Comparison of ENCODE assay signal across 1 cellular context in the genomic region with DNA sequence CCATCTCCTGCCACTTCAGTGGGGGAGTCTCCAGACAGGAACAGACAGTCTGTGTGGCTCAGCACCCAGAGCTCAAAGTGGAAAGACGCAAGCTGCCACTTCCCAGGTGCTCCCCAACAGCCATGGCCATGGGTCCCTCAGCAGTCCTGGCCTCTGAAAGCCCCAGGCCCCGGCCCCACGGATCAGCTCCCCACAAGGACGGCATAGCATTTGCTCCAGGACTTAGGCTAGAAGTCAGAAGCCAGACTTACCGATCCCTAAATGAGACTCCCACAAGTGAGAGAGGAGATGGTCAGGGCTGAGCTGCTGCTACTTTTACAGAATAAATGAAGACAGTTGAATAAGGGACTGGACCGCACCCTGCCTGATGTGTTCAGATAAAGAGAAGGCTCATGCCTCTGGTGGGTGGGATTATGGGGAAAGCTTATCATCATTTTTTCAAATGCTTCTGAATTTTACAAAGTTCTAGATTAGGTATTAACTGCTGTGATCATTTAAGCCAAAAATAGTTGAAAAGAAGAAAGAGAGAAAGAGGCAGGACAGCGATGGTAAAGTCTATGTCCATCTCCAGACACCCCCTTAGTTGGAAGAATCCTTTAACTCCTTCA.
TF ChIP-seq lines count a peak whose summit lies in the region.

No MANE protein-coding gene starts in this region.

TF ChIP-seq in K562, 482 proteins besides CTCF, POLR2A, EP300 and RAD21 (continued from another document and continues in another):
- TF ChIP-seq E2F5 (CRISPR knock-in tag; IDR thresholded peaks at IDR 0.05) (no peak), MCM3 (IDR thresholded peaks at IDR 0.05) (no peak), CHD4 (IDR thresholded peaks at IDR 0.05; ENCODE audit: insufficient read depth, insufficient replicate concordance, low read depth, low read length, poor library complexity, severe bottlenecking) (no peak), RFX5 (IDR thresholded peaks at IDR 0.05; ENCODE audit: low read depth, low read length) (no peak), ZBTB9 (CRISPR knock-in tag; IDR thresholded peaks at IDR 0.05) (no peak), MED1 (CRISPR knock-in tag; IDR thresholded peaks at IDR 0.05; ENCODE audit: borderline replicate concordance) (no peak), ZNF766 (CRISPR knock-in tag; conservative IDR thresholded peaks at IDR 0.05) (no peak; the same call in 1 of the 2 replicates), HDAC3 (IDR thresholded peaks at IDR 0.05; ENCODE audit: borderline replicate concordance, partially characterized antibody) (no peak), SMARCA4 (IDR thresholded peaks at IDR 0.05) (peak; percentile 87), FOXK2 (conservative IDR thresholded peaks at IDR 0.05 in 1 of 2, IDR thresholded peaks at IDR 0.05 in 1 of 2; ENCODE audit: low read depth in 2 of 2) (peak in 1 of 2 experiments; percentile 92; a peak in 2 of 4 replicates), CTBP1 (IDR thresholded peaks at IDR 0.05; ENCODE audit: borderline replicate concordance) (peak; percentile 48; the same call in 1 of the 2 replicates), ZBTB8A (IDR thresholded peaks at IDR 0.05; ENCODE audit: partially characterized antibody) (no peak), MAX (CRISPR knock-in tag; IDR thresholded peaks at IDR 0.05) (no peak), ZKSCAN3 (CRISPR knock-in tag; IDR thresholded peaks at IDR 0.05) (no peak), ZC3H8 (IDR thresholded peaks at IDR 0.05) (no peak), MTA2 (IDR thresholded peaks at IDR 0.05; ENCODE audit: low read depth) (peak; percentile 58; the same call in 1 of the 2 replicates), POLR3A (IDR thresholded peaks at IDR 0.05; ENCODE audit: borderline replicate concordance, extremely low read depth, insufficient read depth, insufficient read length) (no peak), RHOXF2B (CRISPR knock-in tag; conservative IDR thresholded peaks at IDR 0.05) (no peak), ZC3H11A (IDR thresholded peaks at IDR 0.05; ENCODE audit: low read depth, low read length) (no peak), SMARCB1 (IDR thresholded peaks at IDR 0.05; ENCODE audit: insufficient read length, low read depth) (no peak), SOX6 (IDR thresholded peaks at IDR 0.05) (peak; percentile 64), ATF3 (IDR thresholded peaks at IDR 0.05) (no peak), ATF3 (CRISPR knock-in tag; conservative IDR thresholded peaks at IDR 0.05) (no peak), PHF20 (IDR thresholded peaks at IDR 0.05; ENCODE audit: partially characterized antibody) (no peak), RBM34 (IDR thresholded peaks at IDR 0.05; ENCODE audit: borderline replicate concordance, insufficient read depth, low read length) (no peak), MEF2A (IDR thresholded peaks at IDR 0.05; ENCODE audit: control insufficient read depth, low read depth, low read length) (no peak; the same call in 1 of the 2 replicates), SRSF9 (IDR thresholded peaks at IDR 0.05; ENCODE audit: borderline replicate concordance, low read depth, low read length) (no peak), CC2D1A (IDR thresholded peaks at IDR 0.05) (no peak; the same call in 1 of the 2 replicates), PATZ1 (CRISPR knock-in tag; IDR thresholded peaks at IDR 0.05; ENCODE audit: borderline replicate concordance) (no peak), ATF1 (CRISPR knock-in tag; IDR thresholded peaks at IDR 0.05) (no peak), ATF1 (tag; IDR thresholded peaks at IDR 0.05) (no peak), PTBP1 (IDR thresholded peaks at IDR 0.05; ENCODE audit: low read depth, low read length) (no peak), SIN3A (IDR thresholded peaks at IDR 0.05; ENCODE audit: borderline replicate concordance in 2 of 2, control insufficient read depth in 1 of 2, low read depth in 2 of 2, low read length in 2 of 2) (no peak), TRIM24 (IDR thresholded peaks at IDR 0.05) (peak in 1 of 2 experiments; percentile 63; a peak in 1 of 4 replicates), CREB3L1 (IDR thresholded peaks at IDR 0.05; ENCODE audit: borderline replicate concordance, low read depth) (no peak), BCL6 (CRISPR knock-in tag; IDR thresholded peaks at IDR 0.05) (no peak)
- TF ChIP-seq, protein P1, sequence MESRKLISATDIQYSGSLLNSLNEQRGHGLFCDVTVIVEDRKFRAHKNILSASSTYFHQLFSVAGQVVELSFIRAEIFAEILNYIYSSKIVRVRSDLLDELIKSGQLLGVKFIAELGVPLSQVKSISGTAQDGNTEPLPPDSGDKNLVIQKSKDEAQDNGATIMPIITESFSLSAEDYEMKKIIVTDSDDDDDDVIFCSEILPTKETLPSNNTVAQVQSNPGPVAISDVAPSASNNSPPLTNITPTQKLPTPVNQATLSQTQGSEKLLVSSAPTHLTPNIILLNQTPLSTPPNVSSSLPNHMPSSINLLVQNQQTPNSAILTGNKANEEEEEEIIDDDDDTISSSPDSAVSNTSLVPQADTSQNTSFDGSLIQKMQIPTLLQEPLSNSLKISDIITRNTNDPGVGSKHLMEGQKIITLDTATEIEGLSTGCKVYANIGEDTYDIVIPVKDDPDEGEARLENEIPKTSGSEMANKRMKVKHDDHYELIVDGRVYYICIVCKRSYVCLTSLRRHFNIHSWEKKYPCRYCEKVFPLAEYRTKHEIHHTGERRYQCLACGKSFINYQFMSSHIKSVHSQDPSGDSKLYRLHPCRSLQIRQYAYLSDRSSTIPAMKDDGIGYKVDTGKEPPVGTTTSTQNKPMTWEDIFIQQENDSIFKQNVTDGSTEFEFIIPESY (CRISPR knock-in tag; IDR thresholded peaks at IDR 0.05), result no peak
- TF ChIP-seq, protein P2, sequence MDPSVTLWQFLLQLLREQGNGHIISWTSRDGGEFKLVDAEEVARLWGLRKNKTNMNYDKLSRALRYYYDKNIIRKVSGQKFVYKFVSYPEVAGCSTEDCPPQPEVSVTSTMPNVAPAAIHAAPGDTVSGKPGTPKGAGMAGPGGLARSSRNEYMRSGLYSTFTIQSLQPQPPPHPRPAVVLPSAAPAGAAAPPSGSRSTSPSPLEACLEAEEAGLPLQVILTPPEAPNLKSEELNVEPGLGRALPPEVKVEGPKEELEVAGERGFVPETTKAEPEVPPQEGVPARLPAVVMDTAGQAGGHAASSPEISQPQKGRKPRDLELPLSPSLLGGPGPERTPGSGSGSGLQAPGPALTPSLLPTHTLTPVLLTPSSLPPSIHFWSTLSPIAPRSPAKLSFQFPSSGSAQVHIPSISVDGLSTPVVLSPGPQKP (CRISPR knock-in tag; IDR thresholded peaks at IDR 0.05), result no peak
- TF ChIP-seq, protein P3, sequence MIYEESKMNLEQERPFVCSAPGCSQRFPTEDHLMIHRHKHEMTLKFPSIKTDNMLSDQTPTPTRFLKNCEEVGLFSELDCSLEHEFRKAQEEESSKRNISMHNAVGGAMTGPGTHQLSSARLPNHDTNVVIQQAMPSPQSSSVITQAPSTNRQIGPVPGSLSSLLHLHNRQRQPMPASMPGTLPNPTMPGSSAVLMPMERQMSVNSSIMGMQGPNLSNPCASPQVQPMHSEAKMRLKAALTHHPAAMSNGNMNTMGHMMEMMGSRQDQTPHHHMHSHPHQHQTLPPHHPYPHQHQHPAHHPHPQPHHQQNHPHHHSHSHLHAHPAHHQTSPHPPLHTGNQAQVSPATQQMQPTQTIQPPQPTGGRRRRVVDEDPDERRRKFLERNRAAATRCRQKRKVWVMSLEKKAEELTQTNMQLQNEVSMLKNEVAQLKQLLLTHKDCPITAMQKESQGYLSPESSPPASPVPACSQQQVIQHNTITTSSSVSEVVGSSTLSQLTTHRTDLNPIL (CRISPR knock-in tag; IDR thresholded peaks at IDR 0.05), result no peak
- TF ChIP-seq, protein P4, sequence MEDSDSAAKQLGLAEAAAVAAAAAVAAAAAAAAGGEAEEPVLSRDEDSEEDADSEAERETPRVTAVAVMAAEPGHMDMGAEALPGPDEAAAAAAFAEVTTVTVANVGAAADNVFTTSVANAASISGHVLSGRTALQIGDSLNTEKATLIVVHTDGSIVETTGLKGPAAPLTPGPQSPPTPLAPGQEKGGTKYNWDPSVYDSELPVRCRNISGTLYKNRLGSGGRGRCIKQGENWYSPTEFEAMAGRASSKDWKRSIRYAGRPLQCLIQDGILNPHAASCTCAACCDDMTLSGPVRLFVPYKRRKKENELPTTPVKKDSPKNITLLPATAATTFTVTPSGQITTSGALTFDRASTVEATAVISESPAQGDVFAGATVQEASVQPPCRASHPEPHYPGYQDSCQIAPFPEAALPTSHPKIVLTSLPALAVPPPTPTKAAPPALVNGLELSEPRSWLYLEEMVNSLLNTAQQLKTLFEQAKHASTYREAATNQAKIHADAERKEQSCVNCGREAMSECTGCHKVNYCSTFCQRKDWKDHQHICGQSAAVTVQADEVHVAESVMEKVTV (CRISPR knock-in tag; IDR thresholded peaks at IDR 0.05), result no peak
